Comparison of ENCODE assay signal across 11 cellular contexts in the genomic region with DNA sequence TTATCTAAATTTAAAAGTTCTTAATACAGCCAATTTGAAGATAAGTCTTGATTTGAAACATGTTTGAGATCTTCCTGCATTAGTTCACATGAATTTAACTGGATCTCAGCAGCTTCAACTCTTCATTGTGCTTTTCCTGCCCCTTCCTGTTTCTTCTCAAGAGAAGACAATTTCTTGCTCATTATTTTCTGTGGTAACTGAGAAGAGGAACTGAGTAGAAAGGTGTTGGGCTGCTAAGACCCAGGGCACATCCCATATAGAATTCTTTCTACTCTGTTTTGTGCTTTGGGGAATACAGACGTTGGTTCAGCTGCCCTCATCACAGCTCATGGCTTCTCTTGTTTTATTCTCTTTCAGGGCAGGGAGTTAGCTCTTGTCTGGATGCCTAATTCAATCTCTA. TPM values are rescaled to one million over a fixed set of nuclear protein-coding genes. Genes with fewer than 3 reads are reported as not detected.
A peak's percentile ranks its signal among the peaks of the same experiment; 100 is the strongest.
DNase-seq lines count a peak whose midpoint lies in the region; ATAC-seq, FAIRE-seq and TF ChIP-seq lines count a peak whose summit lies in the region.
"Had no signal": no experiment of that assay in that cellular context is flagged by ENCODE, and none has a peak within 500 bp of the region (broad histone marks: within the 10 kb centered on the region; RNA-seq: fewer than 3 reads in every experiment).

No MANE protein-coding gene starts in this region.

- no peak overlapping the region for H3K27ac Mint-ChIP-seq in stimulated activated naive B cell treated with anti-CD40 and anti-IgM and Interleukin-4, amounts not matched to agents 10 μg/mL and 1 μg/mL and 100 μg/mL, for 72 hours
- H3K27ac Mint-ChIP-seq in activated CD4-positive, alpha-beta memory T cell treated with anti-CD3 and anti-CD28 coated beads for 36 hours = no peak overlapping the region
- H3K27ac Mint-ChIP-seq in natural killer cell = no peak overlapping the region

- FAIRE-seq in GM19239 (lab: Jason Lieb, UNC) = peak; percentile 86
- FAIRE-seq: astrocyte had no signal

- no peak overlapping the region for H3K4me3 Mint-ChIP-seq in stimulated activated naive B cell treated with anti-CD40 and anti-IgM and Interleukin-4, amounts not matched to agents 10 μg/mL and 1 μg/mL and 100 μg/mL, for 72 hours
- H3K4me3 Mint-ChIP-seq in activated CD4-positive, alpha-beta memory T cell treated with anti-CD3 and anti-CD28 coated beads for 36 hours = no peak overlapping the region
- no peak overlapping the region for H3K4me3 Mint-ChIP-seq in natural killer cell

- H3K27me3 Mint-ChIP-seq in stimulated activated naive B cell treated with anti-CD40 and anti-IgM and Interleukin-4, amounts not matched to agents 10 μg/mL and 1 μg/mL and 100 μg/mL, for 72 hours = peaks cover 18 to 21% of the 10 kb centered on the region in 2 donors
- peaks cover 19% of the 10 kb centered on the region for H3K27me3 Mint-ChIP-seq in activated CD4-positive, alpha-beta memory T cell treated with anti-CD3 and anti-CD28 coated beads for 36 hours
- H3K27me3 Mint-ChIP-seq in natural killer cell (ENCODE audit: low read depth in 2 of 2) = peaks cover 36 to 86% of the 10 kb centered on the region in 2 donors

- H3K4me1 Mint-ChIP-seq in stimulated activated naive B cell treated with anti-CD40 and anti-IgM and Interleukin-4, amounts not matched to agents 10 μg/mL and 1 μg/mL and 100 μg/mL, for 72 hours = peaks cover 10 to 23% of the 10 kb centered on the region in 2 donors
- H3K4me1 Mint-ChIP-seq in activated CD4-positive, alpha-beta memory T cell treated with anti-CD3 and anti-CD28 coated beads for 36 hours (ENCODE audit: low read depth) = no peaks in the 10 kb centered on the region
- H3K4me1 Mint-ChIP-seq in natural killer cell = no peaks in the 10 kb centered on the region

- TF ChIP-seq CTCF in natural killer cell (IDR thresholded peaks at IDR 0.05) = no peak

- intact Hi-C loops in activated CD4-positive, alpha-beta memory T cell treated with anti-CD3 and anti-CD28 coated beads for 36 hours (cut with micrococcal nuclease) = no loop called here
- intact Hi-C loops in natural killer cell (cut with micrococcal nuclease) = no loop called here

- CTCF ChIA-PET in activated CD4-positive, alpha-beta memory T cell treated with anti-CD3 and anti-CD28 coated beads for 36 hours (lab: Charles Lee) = no interaction called here

- peaks cover 9 to 12% of the 10 kb centered on the region in 2 donors for H3K36me3 Mint-ChIP-seq in stimulated activated naive B cell treated with anti-CD40 and anti-IgM and Interleukin-4, amounts not matched to agents 10 μg/mL and 1 μg/mL and 100 μg/mL, for 72 hours
- peaks cover 2% of the 10 kb centered on the region for H3K36me3 Mint-ChIP-seq in activated CD4-positive, alpha-beta memory T cell treated with anti-CD3 and anti-CD28 coated beads for 36 hours
- H3K36me3 Mint-ChIP-seq in natural killer cell = peaks cover 13% of the 10 kb centered on the region

- H3K9me3 Mint-ChIP-seq in stimulated activated naive B cell treated with anti-CD40 and anti-IgM and Interleukin-4, amounts not matched to agents 10 μg/mL and 1 μg/mL and 100 μg/mL, for 72 hours = peaks cover 13 to 15% of the 10 kb centered on the region in 2 donors
- H3K9me3 Mint-ChIP-seq in activated CD4-positive, alpha-beta memory T cell treated with anti-CD3 and anti-CD28 coated beads for 36 hours = peaks cover 13% of the 10 kb centered on the region
- H3K9me3 Mint-ChIP-seq in natural killer cell = peaks cover 3 to 5% of the 10 kb centered on the region in 2 donors

- DNase-seq in GM19239 (ENCODE audit: insufficient read length, low spot score) (peak; percentile 22), natural killer cell (no peak)
- DNase-seq in stimulated activated naive B cell treated with anti-CD40 and anti-IgM and Interleukin-4, amounts not matched to agents 10 μg/mL and 1 μg/mL and 100 μg/mL, for 72 hours = no peak
- no peak for DNase-seq in activated T-cell treated with anti-CD3 and anti-CD28 coated beads, Interleukin-2, amount 50 U/mL, for 1 hour
- DNase-seq in activated CD4-positive, alpha-beta memory T cell treated with anti-CD3 and anti-CD28 coated beads for 36 hours = no peak
- DNase-seq: NCI-H2029 treated with DMSO at 0.1 percent for 48 hours; stimulated activated CD4-positive, alpha-beta T cell treated with anti-CD3 and anti-CD28 coated beads, Interleukin-4, amount 100 ng/mL, for 4 hours; trophoblast cell had no signal

- ATAC-seq in HG02623 (IDR thresholded peaks at IDR 0.05; ENCODE audit: unreplicated experiment) (peak; percentile 94), HG03457 (IDR thresholded peaks at IDR 0.05; ENCODE audit: unreplicated experiment) (peak; percentile 93), natural killer cell (no peak)
- peak; percentile 99 for ATAC-seq in stimulated activated naive B cell treated with anti-CD40 and anti-IgM and Interleukin-4, amounts not matched to agents 10 μg/mL and 1 μg/mL and 100 μg/mL, for 72 hours (replicated peaks)

- POLR2A ChIA-PET in activated CD4-positive, alpha-beta memory T cell treated with anti-CD3 and anti-CD28 coated beads for 36 hours (lab: Charles Lee) = no interaction called here

RNA-seq across cellular contexts. Expression of a gene that starts 59.9 kb away (rescaled TPM):
- not detected for total RNA-seq in activated CD4-positive, alpha-beta memory T cell treated with anti-CD3 and anti-CD28 coated beads for 36 hours
- total RNA-seq in natural killer cell = under 1 TPM in 2 of 3 donors, not detected in 1; 0.02 to 0.03 TPM

Comparison
In these comparisons a context has a peak if more than half of its experiments do, and no peak if none do; other contexts are left out.
1. ATAC-seq: peak in HG02623 (single experiment), HG03457 (single experiment) and stimulated activated naive B cell treated with anti-CD40 and anti-IgM and Interleukin-4, amounts not matched to agents 10 μg/mL and 1 μg/mL and 100 μg/mL, for 72 hours (2 of 2); none in natural killer cell (0 of 3).